ENCODE assay signal across 23 cellular contexts in genomic region chr3:55085231-55085630, GRCh38.
"Had no signal": no experiment of that assay in that cellular context is flagged by ENCODE, and none has a peak within 500 bp of the region (broad histone marks: within the 10 kb centered on the region; RNA-seq: fewer than 3 reads in every experiment).

No MANE protein-coding gene starts in this region.

- H3K27me3 ChIP-seq: gastrocnemius medialis, ovary, sigmoid colon, stomach, thyroid gland, upper lobe of left lung had no signal

- H3K4me1 ChIP-seq: gastrocnemius medialis, psoas muscle, sigmoid colon, stomach, thyroid gland, upper lobe of left lung had no signal

- DNase-seq: cortex of kidney; effector memory CD8-positive, alpha-beta T cell; foreskin fibroblast; gastrocnemius medialis; head of caudate nucleus; kidney; natural killer cell; occipital lobe; ovary; posterior cingulate gyrus; psoas muscle; right cardiac atrium; sigmoid colon; stimulated activated CD4-positive, alpha-beta T cell treated with anti-CD3 and anti-CD28 coated beads, Interleukin-2, amount 100 ng/mL, for 24 hours; stimulated activated CD4-positive, alpha-beta T cell treated with anti-CD3 and anti-CD28 coated beads, Interleukin-4, amount 100 ng/mL, for 24 hours; stimulated activated naive CD4-positive, alpha-beta T cell treated with Interleukin-2 at 50 U/mL for 16 hours; stomach; thyroid gland; upper lobe of left lung had no signal

- H3K36me3 ChIP-seq: gastrocnemius medialis, ovary, sigmoid colon, stomach, thyroid gland, upper lobe of left lung had no signal

- H3K36me3 Mint-ChIP-seq: memory B cell; natural killer cell; stimulated activated effector memory CD8-positive, alpha-beta T cell treated with anti-CD3 and anti-CD28 coated beads, Interleukin-12 subunit alpha, Interleukin-12 subunit beta, amount 100 ng/mL, for 72 hours had no signal

- H3K4me1 Mint-ChIP-seq: memory B cell; natural killer cell; stimulated activated effector memory CD8-positive, alpha-beta T cell treated with anti-CD3 and anti-CD28 coated beads, Interleukin-12 subunit alpha, Interleukin-12 subunit beta, amount 100 ng/mL, for 72 hours had no signal

- H3K27me3 Mint-ChIP-seq: effector memory CD8-positive, alpha-beta T cell had no signal

- H3K4me3 Mint-ChIP-seq: effector memory CD8-positive, alpha-beta T cell; memory B cell; natural killer cell; stimulated activated effector memory CD8-positive, alpha-beta T cell treated with anti-CD3 and anti-CD28 coated beads, Interleukin-12 subunit alpha, Interleukin-12 subunit beta, amount 100 ng/mL, for 72 hours had no signal

- H3K4me3 ChIP-seq: gastrocnemius medialis, lung, ovary, psoas muscle, sigmoid colon, stomach, thyroid gland, upper lobe of left lung had no signal

- H3K27ac Mint-ChIP-seq: effector memory CD8-positive, alpha-beta T cell; memory B cell; natural killer cell; stimulated activated effector memory CD8-positive, alpha-beta T cell treated with anti-CD3 and anti-CD28 coated beads, Interleukin-12 subunit alpha, Interleukin-12 subunit beta, amount 100 ng/mL, for 72 hours had no signal

- H3K27ac ChIP-seq: gastrocnemius medialis, ovary, psoas muscle, sigmoid colon, stomach, thyroid gland, upper lobe of left lung had no signal

- H3K9me3 ChIP-seq: gastrocnemius medialis, ovary, psoas muscle, sigmoid colon, stomach, thyroid gland, upper lobe of left lung had no signal

- ATAC-seq: effector memory CD8-positive, alpha-beta T cell; gastrocnemius medialis; left lobe of liver; natural killer cell; psoas muscle; right cardiac atrium; stimulated activated effector memory CD8-positive, alpha-beta T cell treated with anti-CD3 and anti-CD28 coated beads, Interleukin-12 subunit alpha, Interleukin-12 subunit beta, amount 100 ng/mL, for 72 hours had no signal
